ENCODE assay signal across 9 cellular contexts in the genomic region with DNA sequence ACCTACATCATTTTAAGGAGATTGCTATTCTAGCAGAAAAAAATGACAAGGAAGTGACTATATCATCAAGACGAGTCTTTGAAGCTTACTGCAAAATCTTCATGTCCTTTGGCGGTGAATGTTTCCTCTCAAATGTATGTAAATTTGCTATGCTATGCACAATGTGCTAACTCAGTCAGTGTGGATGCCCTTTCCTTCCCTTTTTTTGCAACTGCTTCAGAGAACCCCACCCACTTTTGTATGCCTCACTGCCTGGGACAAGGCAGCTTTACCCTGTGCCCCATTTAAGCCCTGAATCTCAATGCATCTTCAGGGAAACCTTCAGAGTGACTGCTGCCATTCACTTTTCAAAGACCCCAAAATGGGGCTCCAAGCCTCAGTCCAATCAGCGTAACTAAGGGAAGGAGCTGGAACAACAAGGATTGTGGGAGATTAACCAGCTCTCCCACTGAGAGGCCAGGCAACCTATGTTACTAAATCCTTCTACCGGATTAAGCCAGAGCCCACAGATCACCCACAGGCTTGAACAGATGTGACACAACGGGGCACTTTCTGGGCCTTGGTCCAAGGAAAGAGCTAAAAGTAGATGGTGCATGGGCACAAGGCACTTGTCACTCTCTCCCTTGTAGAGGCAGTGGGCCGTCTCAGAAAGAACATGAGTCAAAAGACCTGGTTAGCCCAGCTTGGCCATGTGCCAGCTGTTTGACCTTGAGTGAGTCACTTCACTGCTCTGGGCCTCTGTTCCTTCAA.
A peak's percentile ranks its signal among the peaks of the same experiment; 100 is the strongest.
DNase-seq lines count a peak whose midpoint lies in the region; ATAC-seq, FAIRE-seq and TF ChIP-seq lines count a peak whose summit lies in the region.
"Had no signal": no experiment of that assay in that cellular context is flagged by ENCODE, and none has a peak within 500 bp of the region (broad histone marks: within the 10 kb centered on the region; RNA-seq: fewer than 3 reads in every experiment).

No MANE protein-coding gene starts in this region.

- no peak overlapping the region for H3K27ac Mint-ChIP-seq in activated naive CD8-positive, alpha-beta T cell treated with anti-CD3 and anti-CD28 coated beads, Interleukin-2, amount 50 U/mL, for 24 hours
- H3K27ac Mint-ChIP-seq: CD4-positive, CD25-positive, alpha-beta regulatory T cell had no signal

- H3K36me3 ChIP-seq in adipocyte (ENCODE audit: control insufficient read depth, insufficient read depth, low read length, severe bottlenecking) = no peaks in the 10 kb centered on the region
- H3K36me3 ChIP-seq in kidney epithelial cell (ENCODE audit: control insufficient read depth, insufficient read depth, low read length) = no peaks in the 10 kb centered on the region

- no peaks in the 10 kb centered on the region for H3K9me3 Mint-ChIP-seq in activated naive CD8-positive, alpha-beta T cell treated with anti-CD3 and anti-CD28 coated beads, Interleukin-2, amount 50 U/mL, for 24 hours

- H3K27me3 Mint-ChIP-seq in activated naive CD8-positive, alpha-beta T cell treated with anti-CD3 and anti-CD28 coated beads, Interleukin-2, amount 50 U/mL, for 24 hours = peaks cover 6% of the 10 kb centered on the region

- no peak overlapping the region for H3K4me3 Mint-ChIP-seq in activated naive CD8-positive, alpha-beta T cell treated with anti-CD3 and anti-CD28 coated beads, Interleukin-2, amount 50 U/mL, for 24 hours
- H3K4me3 Mint-ChIP-seq: CD4-positive, CD25-positive, alpha-beta regulatory T cell had no signal

- no peak for TF ChIP-seq RAD21 in A549 (conservative IDR thresholded peaks at IDR 0.05 in 1 of 2, IDR thresholded peaks at IDR 0.05 in 1 of 2)

- POLR2A ChIA-PET in A549 (lab: Yijun Ruan, JAX) = no interaction called here

- H3K4me1 Mint-ChIP-seq in activated naive CD8-positive, alpha-beta T cell treated with anti-CD3 and anti-CD28 coated beads, Interleukin-2, amount 50 U/mL, for 24 hours = peaks cover 7% of the 10 kb centered on the region

- ATAC-seq in A549 (peak in 1 of 2 experiments; percentile 47; a peak in 2 of 6 replicates), HG03139 (IDR thresholded peaks at IDR 0.05; ENCODE audit: unreplicated experiment) (no peak)
- ATAC-seq in activated naive CD8-positive, alpha-beta T cell treated with anti-CD3 and anti-CD28 coated beads, Interleukin-2, amount 50 U/mL, for 24 hours = no peak

- no peak for TF ChIP-seq EP300 in A549 (IDR thresholded peaks at IDR 0.05)

- DNase-seq in A549 (ENCODE audit: low read depth in 1 of 2, low spot score in 1 of 2) (peak in 1 of 2 experiments; percentile 29), LHCN-M2 (ENCODE audit: low read depth) (peak; percentile 91), adipocyte (ENCODE audit: low read depth) (peak; percentile 40), kidney epithelial cell (ENCODE audit: low read depth) (peak; percentile 47), NK-92 (lab: John Stamatoyannopoulos, UW; ENCODE audit: unreplicated experiment) (no peak), hepatic stellate cell (ENCODE audit: low spot score) (no peak)
- DNase-seq in activated naive CD8-positive, alpha-beta T cell treated with anti-CD3 and anti-CD28 coated beads, Interleukin-2, amount 50 U/mL, for 24 hours = no peak
- DNase-seq: CD4-positive, CD25-positive, alpha-beta regulatory T cell had no signal

- no peaks in the 10 kb centered on the region for H3K36me3 Mint-ChIP-seq in activated naive CD8-positive, alpha-beta T cell treated with anti-CD3 and anti-CD28 coated beads, Interleukin-2, amount 50 U/mL, for 24 hours (ENCODE audit: low read depth)
- H3K36me3 Mint-ChIP-seq: CD4-positive, CD25-positive, alpha-beta regulatory T cell had no signal

- 0 out of 3 replicates have a peak overlapping the region, but pooled peaks have one; percentile 10 for H3K4me2 ChIP-seq in A549

- H3K9me3 ChIP-seq in A549 = no peaks in the 10 kb centered on the region
- no peaks in the 10 kb centered on the region for H3K9me3 ChIP-seq in adipocyte (ENCODE audit: control insufficient read depth, low read length)

- peaks cover 9% of the 10 kb centered on the region; the same call in 1 of the 3 replicates for H3K4me1 ChIP-seq in A549
- H3K4me1 ChIP-seq in adipocyte (ENCODE audit: control insufficient read depth, insufficient read depth, low read length) = peaks cover 8% of the 10 kb centered on the region

- H3K9ac ChIP-seq in adipocyte (ENCODE audit: low read length) = no peak overlapping the region

- no peaks in the 10 kb centered on the region for H3K27me3 ChIP-seq in adipocyte (replicated peaks; ENCODE audit: control insufficient read depth, insufficient read depth, low read length)
- H3K27me3 ChIP-seq in kidney epithelial cell (ENCODE audit: control insufficient read depth, insufficient read depth, low read length) = no peaks in the 10 kb centered on the region

- TF ChIP-seq POLR2A in A549 (IDR thresholded peaks at IDR 0.05; ENCODE audit: low read length) = no peak

- H3K4me3 ChIP-seq in A549 (no peak overlapping the region), adipocyte (ENCODE audit: low read length) (no peak overlapping the region), kidney epithelial cell (ENCODE audit: low read depth, low read length) (no peak overlapping the region)

- H3K27ac ChIP-seq in A549 = no peak overlapping the region

- TF ChIP-seq CTCF in A549 (IDR thresholded peaks at IDR 0.05) (no peak), kidney epithelial cell (IDR thresholded peaks at IDR 0.05; ENCODE audit: insufficient read depth, low read length, poor library complexity, severe bottlenecking) (no peak)

- no peak for FAIRE-seq in A549 (lab: Jason Lieb, UNC)

- CTCF ChIA-PET in A549 (lab: Yijun Ruan, JAX) = no interaction called here

- WGBS in A549 (ENCODE audit: missing lambda C conversion rate) = 78% methylated on average over 6 of the region's 6 CpGs

TF ChIP-seq in A549, 52 proteins besides CTCF, POLR2A, EP300 and RAD21:
- TF ChIP-seq CEBPB (IDR thresholded peaks at IDR 0.05) (no peak), JUN (IDR thresholded peaks at IDR 0.05) (no peak), GATA3 (IDR thresholded peaks at IDR 0.05; ENCODE audit: borderline replicate concordance) (no peak), CBX8 (IDR thresholded peaks at IDR 0.05) (no peak), HOXA7 (CRISPR knock-in tag; IDR thresholded peaks at IDR 0.05) (no peak), RCOR1 (IDR thresholded peaks at IDR 0.05; ENCODE audit: low read depth, low read length) (no peak), JUNB (IDR thresholded peaks at IDR 0.05) (no peak), MAZ (IDR thresholded peaks at IDR 0.05; ENCODE audit: borderline replicate concordance, low read depth, low read length) (no peak), HOXB5 (CRISPR knock-in tag; IDR thresholded peaks at IDR 0.05) (no peak), ZC3H11A (IDR thresholded peaks at IDR 0.05) (no peak), PBX3 (IDR thresholded peaks at IDR 0.05) (no peak), KDM1A (IDR thresholded peaks at IDR 0.05; ENCODE audit: low read depth) (no peak), ZFP36 (IDR thresholded peaks at IDR 0.05; ENCODE audit: borderline replicate concordance, partially characterized antibody) (no peak), BHLHE40 (IDR thresholded peaks at IDR 0.05; ENCODE audit: low read depth, low read length) (no peak), FOXS1 (CRISPR knock-in tag; IDR thresholded peaks at IDR 0.05) (no peak), NR3C1 (IDR thresholded peaks at IDR 0.05) (no peak), EHF (CRISPR knock-in tag; IDR thresholded peaks at IDR 0.05) (no peak), BCL3 (IDR thresholded peaks at IDR 0.05) (no peak), RARB (CRISPR knock-in tag; IDR thresholded peaks at IDR 0.05) (no peak)
- TF ChIP-seq, protein P1, sequence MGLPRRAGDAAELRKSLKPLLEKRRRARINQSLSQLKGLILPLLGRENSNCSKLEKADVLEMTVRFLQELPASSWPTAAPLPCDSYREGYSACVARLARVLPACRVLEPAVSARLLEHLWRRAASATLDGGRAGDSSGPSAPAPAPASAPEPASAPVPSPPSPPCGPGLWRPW (IDR thresholded peaks at IDR 0.05) = no peak

Comparison
In these comparisons a context has a peak if more than half of its experiments do, and no peak if none do; other contexts are left out.
1. DNase-seq: peak in LHCN-M2 (single experiment), adipocyte (single experiment) and kidney epithelial cell (single experiment); none in activated naive CD8-positive, alpha-beta T cell treated with anti-CD3 and anti-CD28 coated beads, Interleukin-2, amount 50 U/mL, for 24 hours (single experiment), NK-92 (single experiment) and hepatic stellate cell (single experiment).